ENCODE assay signal across 8 cellular contexts in genomic region chr1:203627819-203628184, GRCh38. TPM values are rescaled to one million over a fixed set of nuclear protein-coding genes. Genes with fewer than 3 reads are reported as not detected.
DNase-seq lines count a peak whose midpoint lies in the region; ATAC-seq and TF ChIP-seq lines count a peak whose summit lies in the region.

No MANE protein-coding gene starts in this region.

- no peaks in the 10 kb centered on the region for H3K9me3 ChIP-seq in BLaER1 treated with 17β-estradiol and CSF1 and Interleukin-3, amounts not matched to agents 10 nM and 100 nM (replicated peaks in 1 of 11)
- no peaks in the 10 kb centered on the region for H3K9me3 ChIP-seq in HUES48 (ENCODE audit: control insufficient read depth, insufficient read depth, low read length)

- TF ChIP-seq CTCF in fibroblast of villous mesenchyme (IDR thresholded peaks at IDR 0.05; ENCODE audit: insufficient read depth, low read depth, low read length) (no peak), osteocyte (IDR thresholded peaks at IDR 0.05) (no peak), GM10248 (IDR thresholded peaks at IDR 0.05; ENCODE audit: control extremely low read depth, extremely low read depth, low read depth, missing control alignments) (no peak)

- H3K4me3 Mint-ChIP-seq in activated T-cell treated with anti-CD3 and anti-CD28 coated beads, Interleukin-2, amount 50 U/mL, for 4 hours: peak overlapping the region; percentile 90
- peak overlapping the region; percentile 90 for H3K4me3 Mint-ChIP-seq in osteocyte (ENCODE audit: unreplicated experiment)

- H3K27ac Mint-ChIP-seq in osteocyte (ENCODE audit: unreplicated experiment): peak overlapping the region; percentile 96

- no peaks in the 10 kb centered on the region for H3K27me3 Mint-ChIP-seq in activated T-cell treated with anti-CD3 and anti-CD28 coated beads, Interleukin-2, amount 50 U/mL, for 4 hours (ENCODE audit: low read depth)
- H3K27me3 Mint-ChIP-seq in osteocyte (ENCODE audit: unreplicated experiment): no peaks in the 10 kb centered on the region

- no peak for DNase-seq in activated T-cell treated with anti-CD3 and anti-CD28 coated beads, Interleukin-2, amount 50 U/mL, for 4 hours
- DNase-seq in fibroblast of villous mesenchyme (ENCODE audit: low read depth): peak; percentile 51
- DNase-seq in osteocyte (ENCODE audit: extremely low spot score, unreplicated experiment): no peak
- no peak for DNase-seq in effector CD4-positive, alpha-beta T cell
- no peak for DNase-seq in GM10248 (ENCODE audit: extremely low spot score)

- H3K9me3 Mint-ChIP-seq in activated T-cell treated with anti-CD3 and anti-CD28 coated beads, Interleukin-2, amount 50 U/mL, for 4 hours: no peaks in the 10 kb centered on the region
- no peaks in the 10 kb centered on the region for H3K9me3 Mint-ChIP-seq in osteocyte (ENCODE audit: unreplicated experiment)

- no peaks in the 10 kb centered on the region for H3K27me3 ChIP-seq in BLaER1 treated with 17β-estradiol and CSF1 and Interleukin-3, amounts not matched to agents 10 nM and 100 nM
- peaks cover 31% of the 10 kb centered on the region for H3K27me3 ChIP-seq in HUES48 (ENCODE audit: control insufficient read depth, insufficient read depth, low read length)

- H3K27ac ChIP-seq in BLaER1 treated with 17β-estradiol and CSF1 and Interleukin-3, amounts not matched to agents 10 nM and 100 nM: peak overlapping the region; percentile 76 to 97 (median 90); a peak in 21 of 22 replicates
- peak overlapping the region; percentile 50 for H3K27ac ChIP-seq in HUES48 (ENCODE audit: low read depth, low read length)

- peaks cover 2% of the 10 kb centered on the region for H3K36me3 Mint-ChIP-seq in activated T-cell treated with anti-CD3 and anti-CD28 coated beads, Interleukin-2, amount 50 U/mL, for 4 hours (ENCODE audit: insufficient read depth)
- H3K36me3 Mint-ChIP-seq in osteocyte (ENCODE audit: unreplicated experiment): no peaks in the 10 kb centered on the region

- H3K9ac ChIP-seq in BLaER1 treated with 17β-estradiol and CSF1 and Interleukin-3, amounts not matched to agents 10 nM and 100 nM: peak overlapping the region; percentile 80 to 90 (median 86)
- H3K9ac ChIP-seq in HUES48 (ENCODE audit: low read depth, low read length): no peak overlapping the region

- CTCF ChIA-PET in GM10248 (lab: Yijun Ruan, JAX): interaction anchor here (1.4 to 3.3 kb wide), 3 partner anchors 12 to 74 kb away, joined by 3 to 33 read pairs (median 6); no protein-coding TSS in a partner anchor

- peak overlapping the region; percentile 68 to 88 (median 80) for H3K4me3 ChIP-seq in BLaER1 treated with 17β-estradiol and CSF1 and Interleukin-3, amounts not matched to agents 10 nM and 100 nM
- peak overlapping the region; percentile 68 for H3K4me3 ChIP-seq in HUES48 (ENCODE audit: low read depth, low read length)
- peak overlapping the region; percentile 77 for H3K4me3 ChIP-seq in fibroblast of villous mesenchyme (ENCODE audit: low read depth, low read length)

- peaks cover 0 to 18% (median 8%) of the 10 kb centered on the region in 11 experiments; a peak in 10 of 22 replicates for H3K36me3 ChIP-seq in BLaER1 treated with 17β-estradiol and CSF1 and Interleukin-3, amounts not matched to agents 10 nM and 100 nM
- H3K36me3 ChIP-seq in HUES48 (ENCODE audit: control insufficient read depth, insufficient read depth, low read length): no peaks in the 10 kb centered on the region

- H3K4me2 ChIP-seq in BLaER1 treated with 17β-estradiol and CSF1 and Interleukin-3, amounts not matched to agents 10 nM and 100 nM: peak overlapping the region; percentile 95 to 100 (median 99)

- ATAC-seq in activated T-cell treated with anti-CD3 and anti-CD28 coated beads, Interleukin-2, amount 50 U/mL, for 4 hours: no peak
- ATAC-seq in GM19035 (IDR thresholded peaks at IDR 0.05; ENCODE audit: unreplicated experiment): no peak

- H3K4me1 ChIP-seq in BLaER1 treated with 17β-estradiol and CSF1 and Interleukin-3, amounts not matched to agents 10 nM and 100 nM: peaks cover 44 to 81% (median 67%) of the 10 kb centered on the region in 10 experiments
- H3K4me1 ChIP-seq in HUES48 (ENCODE audit: control insufficient read depth, insufficient read depth, low read length): peaks cover 31% of the 10 kb centered on the region

- POLR2A ChIA-PET in GM10248 (lab: Yijun Ruan, JAX): no interaction called here

- peaks cover 62% of the 10 kb centered on the region for H3K4me1 Mint-ChIP-seq in activated T-cell treated with anti-CD3 and anti-CD28 coated beads, Interleukin-2, amount 50 U/mL, for 4 hours (ENCODE audit: low read depth)
- H3K4me1 Mint-ChIP-seq in osteocyte (ENCODE audit: unreplicated experiment): peaks cover 56% of the 10 kb centered on the region

- H4K20me1 ChIP-seq in BLaER1 treated with 17β-estradiol and CSF1 and Interleukin-3, amounts not matched to agents 10 nM and 100 nM: peaks cover 0 to 30% (median 18%) of the 10 kb centered on the region in 11 experiments; a peak in 11 of 22 replicates

RNA-seq across cellular contexts. Expression of gene ATP2B4, which starts 1.2 kb away (rescaled TPM):
- total RNA-seq in activated T-cell treated with anti-CD3 and anti-CD28 coated beads, Interleukin-2, amount 50 U/mL, for 4 hours: 10 to 100 TPM in 2 of 3 donors, 1 to 10 TPM in 1; 6.1 to 17.0 (median 12.1) TPM
- total RNA-seq in fibroblast of villous mesenchyme (135 and 214 TPM in 2 replicates), osteocyte (39.4 and 42.1 TPM in 2 replicates)
